In the genomic region with DNA sequence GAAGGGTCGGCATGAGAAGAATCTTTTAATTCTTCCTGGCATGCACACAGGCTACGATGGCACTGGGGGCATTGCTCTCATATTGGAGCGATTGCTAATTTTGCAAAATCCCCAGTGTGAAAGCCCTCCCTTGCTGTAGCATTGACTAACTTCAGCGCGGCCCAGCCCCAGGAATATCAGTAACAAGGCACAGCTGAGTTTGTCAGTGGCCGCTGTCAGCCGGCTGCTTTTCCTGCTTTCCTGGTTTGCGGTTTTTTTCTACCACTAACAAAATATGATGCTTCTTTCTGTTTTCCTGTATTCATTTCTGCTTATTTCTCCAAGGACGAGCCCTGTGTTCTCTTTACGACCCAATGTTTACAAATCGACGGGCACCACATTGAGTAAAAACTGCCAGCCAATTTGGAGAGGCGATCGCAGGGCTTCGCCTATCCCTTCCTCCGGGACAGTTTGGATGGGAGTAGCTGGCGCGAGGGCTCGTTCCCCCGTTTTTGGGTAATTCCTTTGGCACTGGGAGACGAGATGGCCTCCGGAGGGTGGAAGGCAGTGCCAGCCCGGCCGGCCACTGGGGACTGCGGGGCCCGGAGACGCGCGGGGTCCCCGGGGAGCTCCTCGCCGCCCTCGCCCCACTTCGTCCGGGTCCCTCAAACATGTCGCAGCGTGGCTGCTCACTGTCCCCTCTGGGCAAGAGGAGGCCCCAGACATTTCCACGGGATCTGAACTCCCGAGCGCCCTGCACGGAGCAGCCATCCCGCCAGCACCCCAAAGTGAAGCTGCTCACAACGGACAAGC, we compare ENCODE assay signal across 14 cellular contexts. TPM values are rescaled to one million over a fixed set of nuclear protein-coding genes. Genes with fewer than 3 reads are reported as not detected.
A peak's percentile ranks its signal among the peaks of the same experiment; 100 is the strongest.
DNase-seq lines count a peak whose midpoint lies in the region; ATAC-seq and TF ChIP-seq lines count a peak whose summit lies in the region.
"Had no signal": no experiment of that assay in that cellular context is flagged by ENCODE, and none has a peak within 500 bp of the region (broad histone marks: within the 10 kb centered on the region; RNA-seq: fewer than 3 reads in every experiment).

No MANE protein-coding gene starts in this region.

- no peaks in the 10 kb centered on the region for H3K9me2 ChIP-seq in GM23338 (ENCODE audit: insufficient read depth)

- H3K4me3 ChIP-seq in CD8-positive, alpha-beta memory T cell (ENCODE audit: low read length), result no peak overlapping the region
- peak overlapping the region; percentile 65 for H3K4me3 ChIP-seq in GM23338
- H3K4me3 ChIP-seq in foreskin fibroblast (ENCODE audit: low read depth in 1 of 2, low read length in 2 of 2), result no peak overlapping the region
- H3K4me3 ChIP-seq: MG63 had no signal

- H3K4me1 Mint-ChIP-seq in CD8-positive, alpha-beta memory T cell, result peaks cover 0 to 10% (median 4%) of the 10 kb centered on the region in 3 donors
- peaks cover 38% of the 10 kb centered on the region for H3K4me1 Mint-ChIP-seq in GM23338
- peaks cover 20% of the 10 kb centered on the region for H3K4me1 Mint-ChIP-seq in chondrocyte (ENCODE audit: low read depth)
- peaks cover 32% of the 10 kb centered on the region for H3K4me1 Mint-ChIP-seq in nephron progenitor cell

- no peaks in the 10 kb centered on the region for H3F3A ChIP-seq in GM23338 (replicated peaks; ENCODE audit: low read depth)

- peak overlapping the region in 5 of 7 donors; percentile 43 to 54 (median 44) for H3K4me3 Mint-ChIP-seq in CD8-positive, alpha-beta memory T cell
- H3K4me3 Mint-ChIP-seq in GM23338, result peak overlapping the region; percentile 81
- H3K4me3 Mint-ChIP-seq in chondrocyte (ENCODE audit: unreplicated experiment), result peak overlapping the region; percentile 81
- peak overlapping the region; percentile 83 for H3K4me3 Mint-ChIP-seq in nephron progenitor cell
- H3K4me3 Mint-ChIP-seq: natural killer cell treated with Interleukin-12 subunit alpha and Interleukin-12 subunit beta and Interleukin-15 and Interleukin-18, amount 100 ng/mL, for 72 hours had no signal

- no peak overlapping the region for H3K27ac Mint-ChIP-seq in CD8-positive, alpha-beta memory T cell
- no peak overlapping the region for H3K27ac Mint-ChIP-seq in GM23338
- no peak overlapping the region for H3K27ac Mint-ChIP-seq in chondrocyte (ENCODE audit: unreplicated experiment)
- no peak overlapping the region for H3K27ac Mint-ChIP-seq in nephron progenitor cell
- H3K27ac Mint-ChIP-seq: activated T-helper 2 cell treated with anti-CD3 and anti-CD28 coated beads, Interferon-gamma antibody, Interleukin-2, Interleukin-4, amounts not matched to agents 10 μg/mL and 5 μg/mL and 100 μg/mL, durations not matched to agents 14 hours and 24 hours and 36 hours; natural killer cell treated with Interleukin-12 subunit alpha and Interleukin-12 subunit beta and Interleukin-15 and Interleukin-18, amount 100 ng/mL, for 72 hours had no signal

- ATAC-seq in GM23338 (peak; percentile 18), GM18498 (IDR thresholded peaks at IDR 0.05; ENCODE audit: unreplicated experiment) (no peak), GM21786 (IDR thresholded peaks at IDR 0.05; ENCODE audit: unreplicated experiment) (no peak)

- peak overlapping the region; percentile 77 for H2AFZ ChIP-seq in GM23338

- no peak overlapping the region for H3K27ac ChIP-seq in CD8-positive, alpha-beta memory T cell (ENCODE audit: low read depth, low read length)
- no peak overlapping the region for H3K27ac ChIP-seq in GM23338 (ENCODE audit: low read depth)
- H3K27ac ChIP-seq: tibial nerve had no signal

- H3K79me2 ChIP-seq in GM23338 (replicated peaks; ENCODE audit: insufficient read depth), result peaks cover 16% of the 10 kb centered on the region

- H4K20me1 ChIP-seq in GM23338 (replicated peaks; ENCODE audit: insufficient read depth), result no peaks in the 10 kb centered on the region

- POLR2A ChIA-PET in CD8-positive, alpha-beta memory T cell (lab: Charles Lee), result no interaction called here

- H3K36me3 Mint-ChIP-seq in CD8-positive, alpha-beta memory T cell, result peaks cover 0 to 4% (median 0%) of the 10 kb centered on the region in 3 donors
- no peaks in the 10 kb centered on the region for H3K36me3 Mint-ChIP-seq in GM23338 (ENCODE audit: low read depth)
- H3K36me3 Mint-ChIP-seq in chondrocyte (ENCODE audit: low read depth), result no peaks in the 10 kb centered on the region
- no peaks in the 10 kb centered on the region for H3K36me3 Mint-ChIP-seq in nephron progenitor cell (ENCODE audit: low read depth)
- H3K36me3 Mint-ChIP-seq: natural killer cell treated with Interleukin-12 subunit alpha and Interleukin-12 subunit beta and Interleukin-15 and Interleukin-18, amount 100 ng/mL, for 72 hours had no signal

- CTCF ChIA-PET in CD8-positive, alpha-beta memory T cell (lab: Charles Lee), result no interaction called here

- H3K27me3 ChIP-seq in CD8-positive, alpha-beta memory T cell (ENCODE audit: insufficient read depth, low read length, poor library complexity, severe bottlenecking), result peaks cover 25% of the 10 kb centered on the region
- peaks cover 33% of the 10 kb centered on the region for H3K27me3 ChIP-seq in GM23338 (ENCODE audit: insufficient read depth)

- no peaks in the 10 kb centered on the region for H3K9me3 Mint-ChIP-seq in CD8-positive, alpha-beta memory T cell
- H3K9me3 Mint-ChIP-seq in GM23338 (no peaks in the 10 kb centered on the region), chondrocyte (ENCODE audit: low read depth) (no peaks in the 10 kb centered on the region), nephron progenitor cell (no peaks in the 10 kb centered on the region)
- H3K9me3 Mint-ChIP-seq: activated T-helper 2 cell treated with anti-CD3 and anti-CD28 coated beads, Interferon-gamma antibody, Interleukin-2, Interleukin-4, amounts not matched to agents 10 μg/mL and 5 μg/mL and 100 μg/mL, durations not matched to agents 14 hours and 24 hours and 36 hours; natural killer cell treated with Interleukin-12 subunit alpha and Interleukin-12 subunit beta and Interleukin-15 and Interleukin-18, amount 100 ng/mL, for 72 hours had no signal

- H3K9me3 ChIP-seq in CD8-positive, alpha-beta memory T cell (ENCODE audit: low read length), result no peaks in the 10 kb centered on the region
- H3K9me3 ChIP-seq: MG63, tibial nerve had no signal

- DNase-seq in CD8-positive, alpha-beta memory T cell, result no peak
- DNase-seq in GM23338 (ENCODE audit: low spot score), result no peak
- no peak for DNase-seq in chondrocyte (ENCODE audit: low spot score)
- peak; percentile 27 for DNase-seq in nephron progenitor cell
- no peak for DNase-seq in AG08396 (ENCODE audit: low spot score)
- no peak for DNase-seq in foreskin fibroblast
- DNase-seq: dermis blood vessel endothelial cell, GOT3, MG63 had no signal

- H3K4me2 ChIP-seq in GM23338, result peak overlapping the region; percentile 78

- H3K27me3 Mint-ChIP-seq in CD8-positive, alpha-beta memory T cell, result peaks cover 51 to 65% of the 10 kb centered on the region in 2 donors
- H3K27me3 Mint-ChIP-seq in GM23338 (ENCODE audit: insufficient read depth, low read depth, poor library complexity), result peaks cover 31% of the 10 kb centered on the region
- peaks cover 39% of the 10 kb centered on the region for H3K27me3 Mint-ChIP-seq in chondrocyte (ENCODE audit: low read depth)
- H3K27me3 Mint-ChIP-seq in nephron progenitor cell (ENCODE audit: low read depth, poor library complexity), result peaks cover 97% of the 10 kb centered on the region

- H3K36me3 ChIP-seq in CD8-positive, alpha-beta memory T cell (ENCODE audit: insufficient read depth, low read length), result no peaks in the 10 kb centered on the region
- H3K36me3 ChIP-seq in GM23338 (ENCODE audit: insufficient read depth), result no peaks in the 10 kb centered on the region
- H3K36me3 ChIP-seq: MG63, tibial nerve had no signal

- TF ChIP-seq CTCF in GM23338 (conservative IDR thresholded peaks at IDR 0.05; ENCODE audit: low read depth in 2 of 2) (no peak), chondrocyte (IDR thresholded peaks at IDR 0.05) (no peak), nephron progenitor cell (IDR thresholded peaks at IDR 0.05) (no peak), foreskin fibroblast (IDR thresholded peaks at IDR 0.05; ENCODE audit: low read depth, low read length) (no peak)

- no peaks in the 10 kb centered on the region for H3K4me1 ChIP-seq in CD8-positive, alpha-beta memory T cell (ENCODE audit: insufficient read depth, low read length)
- peaks cover 24% of the 10 kb centered on the region for H3K4me1 ChIP-seq in GM23338 (ENCODE audit: insufficient read depth)

TF ChIP-seq in GM23338, 12 proteins besides CTCF, POLR2A, EP300 and RAD21 (continues in another document):
- TF ChIP-seq STAT1 (IDR thresholded peaks at IDR 0.05; ENCODE audit: unreplicated experiment) (no peak), EZH2phosphoT487 (IDR thresholded peaks at IDR 0.05; ENCODE audit: unreplicated experiment) (no peak), ETS1 (IDR thresholded peaks at IDR 0.05) (no peak), ZNF331 (CRISPR knock-in tag; IDR thresholded peaks at IDR 0.05; ENCODE audit: low read depth) (no peak), NANOG (IDR thresholded peaks at IDR 0.05; ENCODE audit: borderline replicate concordance) (no peak)

RNA-seq across cellular contexts. Expression of gene ADARB2, which starts 0.9 kb away (rescaled TPM):
- not detected for total RNA-seq in CD8-positive, alpha-beta memory T cell
- not detected for polyA plus RNA-seq in CD8-positive, alpha-beta memory T cell
- total RNA-seq in GM23338 (2014; rRNA removed; shearing (Covaris generic)), result 1.6 and 5.0 TPM in 2 replicates
- 1.7 and 2.0 TPM in 2 replicates for polyA plus RNA-seq in GM23338 (2016; fragmentation: Nextera tagmentation; extraction: Ambion mirVana)
- 3.3 to 6.6 TPM (median 3.9 TPM) in 3 replicates for total RNA-seq in chondrocyte
- total RNA-seq: dermis blood vessel endothelial cell; natural killer cell treated with Interleukin-12 subunit alpha and Interleukin-12 subunit beta and Interleukin-15 and Interleukin-18, amount 100 ng/mL, for 72 hours had no signal
